In the genomic region with DNA sequence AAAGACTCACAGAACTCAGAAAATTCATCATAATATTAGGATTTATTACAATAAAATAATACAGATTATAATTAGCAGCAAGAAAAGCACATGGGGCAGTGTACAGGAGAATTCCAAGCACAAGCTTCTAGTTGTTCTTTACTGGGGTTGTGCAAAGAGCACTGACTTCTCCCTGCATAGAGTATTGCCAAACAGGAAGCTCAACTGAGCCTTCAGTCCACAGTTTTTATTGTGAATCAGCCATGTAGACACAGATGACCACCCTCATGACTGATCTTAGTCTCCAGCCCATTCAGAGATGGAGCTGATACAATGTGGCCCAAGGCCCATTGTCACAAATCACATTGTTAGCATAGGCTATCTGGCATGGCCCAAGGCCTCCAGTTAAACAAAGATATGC, we compare ENCODE assay signal across 25 cellular contexts.
"Had no signal": no experiment of that assay in that cellular context is flagged by ENCODE, and none has a peak within 500 bp of the region (broad histone marks: within the 10 kb centered on the region; RNA-seq: fewer than 3 reads in every experiment).

No MANE protein-coding gene starts in this region.

- H3K27ac ChIP-seq: PC-9, RWPE1 had no signal

- H3K4me3 ChIP-seq: K562, PC-9 had no signal

- DNase-seq: activated CD4-positive, alpha-beta T cell treated with anti-CD3 and anti-CD28 coated beads, Interleukin-2, amount 10 ng/mL, durations not matched to agents 24 days and 14 days; activated CD4-positive, alpha-beta T cell treated with anti-CD3 and anti-CD28 coated beads, Interleukin-2, amount 50 U/mL, for 48 hours; activated CD8-positive, alpha-beta T cell treated with anti-CD3 and anti-CD28 coated beads, Interleukin-2, amount 10 ng/mL, durations not matched to agents 7 days and 5 days; activated gamma-delta T cell treated with Interleukin-2 at 50 U/mL for 16 hours; activated naive CD4-positive, alpha-beta T cell treated with anti-CD3 and anti-CD28 coated beads for 36 hours; activated naive CD8-positive, alpha-beta T cell treated with anti-CD3 and anti-CD28 coated beads, Interleukin-2, amount 50 U/mL, for 24 hours; activated T-cell treated with anti-CD3 and anti-CD28 coated beads for 4 hours; activated T-cell treated with anti-CD3 and anti-CD28 coated beads, Interleukin-2, amount 50 U/mL, for 4 hours; anterior cingulate cortex; caudate nucleus; NCI-H1105 treated with DMSO at 0.1 percent for 48 hours; NCI-H1436 treated with DMSO at 0.1 percent for 48 hours; NCI-H1694 treated with DMSO at 0.1 percent for 48 hours; NCI-H2029; NCI-H510A; NCI-H526; NCI-H748 treated with DMSO at 0.1 percent for 48 hours; PC-9; SIG-M5; SW 1271; T-helper 1 cell; T-helper 2 cell; T-helper 9 cell had no signal
